In genomic region chr16:68792465-68793324, GRCh38 we compare ENCODE assay signal across 2 cellular contexts.
TF ChIP-seq lines count a peak whose summit lies in the region.

No MANE protein-coding gene starts in this region.

TF ChIP-seq in K562, 482 proteins besides CTCF, POLR2A, EP300 and RAD21 (continued from another document and continues in another):
- no peak for TF ChIP-seq BCLAF1 (IDR thresholded peaks at IDR 0.05; ENCODE audit: borderline replicate concordance in 1 of 2, control insufficient read depth in 1 of 2, low read depth in 2 of 2, low read length in 1 of 2)
- no peak for TF ChIP-seq JUN (IDR thresholded peaks at IDR 0.05; ENCODE audit: borderline replicate concordance, low read depth, low read length)
- no peak for TF ChIP-seq JUN (CRISPR knock-in tag; IDR thresholded peaks at IDR 0.05; ENCODE audit: borderline replicate concordance)
- no peak for TF ChIP-seq FOXJ3 (CRISPR knock-in tag; IDR thresholded peaks at IDR 0.05)
- TF ChIP-seq HNRNPK (IDR thresholded peaks at IDR 0.05; ENCODE audit: low read depth, low read length, poor library complexity, severe bottlenecking): no peak
- TF ChIP-seq MEF2A (IDR thresholded peaks at IDR 0.05; ENCODE audit: control insufficient read depth, low read depth, low read length): no peak
- TF ChIP-seq SMARCA4 (IDR thresholded peaks at IDR 0.05): peak; percentile 51; the same call in 1 of the 2 replicates
- TF ChIP-seq HMBOX1 (IDR thresholded peaks at IDR 0.05): no peak
- no peak for TF ChIP-seq U2AF2 (optimal IDR thresholded peaks at IDR 0.05; ENCODE audit: low read depth, low read length)
- TF ChIP-seq PPARD (CRISPR knock-in tag; IDR thresholded peaks at IDR 0.05): no peak
- no peak for TF ChIP-seq MECOM (CRISPR knock-in tag; IDR thresholded peaks at IDR 0.05)
- no peak for TF ChIP-seq FOS (IDR thresholded peaks at IDR 0.05; ENCODE audit: extremely low read depth, insufficient read length)
- TF ChIP-seq, protein P1, sequence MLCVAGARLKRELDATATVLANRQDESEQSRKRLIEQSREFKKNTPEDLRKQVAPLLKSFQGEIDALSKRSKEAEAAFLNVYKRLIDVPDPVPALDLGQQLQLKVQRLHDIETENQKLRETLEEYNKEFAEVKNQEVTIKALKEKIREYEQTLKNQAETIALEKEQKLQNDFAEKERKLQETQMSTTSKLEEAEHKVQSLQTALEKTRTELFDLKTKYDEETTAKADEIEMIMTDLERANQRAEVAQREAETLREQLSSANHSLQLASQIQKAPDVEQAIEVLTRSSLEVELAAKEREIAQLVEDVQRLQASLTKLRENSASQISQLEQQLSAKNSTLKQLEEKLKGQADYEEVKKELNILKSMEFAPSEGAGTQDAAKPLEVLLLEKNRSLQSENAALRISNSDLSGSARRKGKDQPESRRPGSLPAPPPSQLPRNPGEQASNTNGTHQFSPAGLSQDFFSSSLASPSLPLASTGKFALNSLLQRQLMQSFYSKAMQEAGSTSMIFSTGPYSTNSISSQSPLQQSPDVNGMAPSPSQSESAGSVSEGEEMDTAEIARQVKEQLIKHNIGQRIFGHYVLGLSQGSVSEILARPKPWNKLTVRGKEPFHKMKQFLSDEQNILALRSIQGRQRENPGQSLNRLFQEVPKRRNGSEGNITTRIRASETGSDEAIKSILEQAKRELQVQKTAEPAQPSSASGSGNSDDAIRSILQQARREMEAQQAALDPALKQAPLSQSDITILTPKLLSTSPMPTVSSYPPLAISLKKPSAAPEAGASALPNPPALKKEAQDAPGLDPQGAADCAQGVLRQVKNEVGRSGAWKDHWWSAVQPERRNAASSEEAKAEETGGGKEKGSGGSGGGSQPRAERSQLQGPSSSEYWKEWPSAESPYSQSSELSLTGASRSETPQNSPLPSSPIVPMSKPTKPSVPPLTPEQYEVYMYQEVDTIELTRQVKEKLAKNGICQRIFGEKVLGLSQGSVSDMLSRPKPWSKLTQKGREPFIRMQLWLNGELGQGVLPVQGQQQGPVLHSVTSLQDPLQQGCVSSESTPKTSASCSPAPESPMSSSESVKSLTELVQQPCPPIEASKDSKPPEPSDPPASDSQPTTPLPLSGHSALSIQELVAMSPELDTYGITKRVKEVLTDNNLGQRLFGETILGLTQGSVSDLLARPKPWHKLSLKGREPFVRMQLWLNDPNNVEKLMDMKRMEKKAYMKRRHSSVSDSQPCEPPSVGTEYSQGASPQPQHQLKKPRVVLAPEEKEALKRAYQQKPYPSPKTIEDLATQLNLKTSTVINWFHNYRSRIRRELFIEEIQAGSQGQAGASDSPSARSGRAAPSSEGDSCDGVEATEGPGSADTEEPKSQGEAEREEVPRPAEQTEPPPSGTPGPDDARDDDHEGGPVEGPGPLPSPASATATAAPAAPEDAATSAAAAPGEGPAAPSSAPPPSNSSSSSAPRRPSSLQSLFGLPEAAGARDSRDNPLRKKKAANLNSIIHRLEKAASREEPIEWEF (CRISPR knock-in tag; IDR thresholded peaks at IDR 0.05): no peak
- no peak for TF ChIP-seq ESRRA (IDR thresholded peaks at IDR 0.05; ENCODE audit: borderline replicate concordance, low read depth)
- no peak for TF ChIP-seq ZNF217 (CRISPR knock-in tag; IDR thresholded peaks at IDR 0.05)
- TF ChIP-seq ETS2 (tag; IDR thresholded peaks at IDR 0.05; ENCODE audit: borderline replicate concordance, poor library complexity, severe bottlenecking): no peak
- no peak for TF ChIP-seq CBFA2T2 (conservative IDR thresholded peaks at IDR 0.05)
- TF ChIP-seq, protein P2, sequence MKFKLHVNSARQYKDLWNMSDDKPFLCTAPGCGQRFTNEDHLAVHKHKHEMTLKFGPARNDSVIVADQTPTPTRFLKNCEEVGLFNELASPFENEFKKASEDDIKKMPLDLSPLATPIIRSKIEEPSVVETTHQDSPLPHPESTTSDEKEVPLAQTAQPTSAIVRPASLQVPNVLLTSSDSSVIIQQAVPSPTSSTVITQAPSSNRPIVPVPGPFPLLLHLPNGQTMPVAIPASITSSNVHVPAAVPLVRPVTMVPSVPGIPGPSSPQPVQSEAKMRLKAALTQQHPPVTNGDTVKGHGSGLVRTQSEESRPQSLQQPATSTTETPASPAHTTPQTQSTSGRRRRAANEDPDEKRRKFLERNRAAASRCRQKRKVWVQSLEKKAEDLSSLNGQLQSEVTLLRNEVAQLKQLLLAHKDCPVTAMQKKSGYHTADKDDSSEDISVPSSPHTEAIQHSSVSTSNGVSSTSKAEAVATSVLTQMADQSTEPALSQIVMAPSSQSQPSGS (CRISPR knock-in tag; IDR thresholded peaks at IDR 0.05): no peak

TF ChIP-seq in HepG2, 621 proteins besides CTCF, POLR2A, EP300 and RAD21 (continued from another document and continues in another):
- TF ChIP-seq ZNF142 (CRISPR knock-in tag; IDR thresholded peaks at IDR 0.05): peak; percentile 86
- no peak for TF ChIP-seq PAX8 (CRISPR knock-in tag; IDR thresholded peaks at IDR 0.05; ENCODE audit: borderline replicate concordance)
- no peak for TF ChIP-seq ZNF251 (CRISPR knock-in tag; IDR thresholded peaks at IDR 0.05)
- TF ChIP-seq ELF1 (CRISPR knock-in tag; IDR thresholded peaks at IDR 0.05): no peak; the same call in 1 of the 2 replicates
- no peak; the same call in 1 of the 2 replicates for TF ChIP-seq ZNF430 (CRISPR knock-in tag; IDR thresholded peaks at IDR 0.05)
- TF ChIP-seq TOE1 (CRISPR knock-in tag; IDR thresholded peaks at IDR 0.05): no peak
- TF ChIP-seq, protein P3, sequence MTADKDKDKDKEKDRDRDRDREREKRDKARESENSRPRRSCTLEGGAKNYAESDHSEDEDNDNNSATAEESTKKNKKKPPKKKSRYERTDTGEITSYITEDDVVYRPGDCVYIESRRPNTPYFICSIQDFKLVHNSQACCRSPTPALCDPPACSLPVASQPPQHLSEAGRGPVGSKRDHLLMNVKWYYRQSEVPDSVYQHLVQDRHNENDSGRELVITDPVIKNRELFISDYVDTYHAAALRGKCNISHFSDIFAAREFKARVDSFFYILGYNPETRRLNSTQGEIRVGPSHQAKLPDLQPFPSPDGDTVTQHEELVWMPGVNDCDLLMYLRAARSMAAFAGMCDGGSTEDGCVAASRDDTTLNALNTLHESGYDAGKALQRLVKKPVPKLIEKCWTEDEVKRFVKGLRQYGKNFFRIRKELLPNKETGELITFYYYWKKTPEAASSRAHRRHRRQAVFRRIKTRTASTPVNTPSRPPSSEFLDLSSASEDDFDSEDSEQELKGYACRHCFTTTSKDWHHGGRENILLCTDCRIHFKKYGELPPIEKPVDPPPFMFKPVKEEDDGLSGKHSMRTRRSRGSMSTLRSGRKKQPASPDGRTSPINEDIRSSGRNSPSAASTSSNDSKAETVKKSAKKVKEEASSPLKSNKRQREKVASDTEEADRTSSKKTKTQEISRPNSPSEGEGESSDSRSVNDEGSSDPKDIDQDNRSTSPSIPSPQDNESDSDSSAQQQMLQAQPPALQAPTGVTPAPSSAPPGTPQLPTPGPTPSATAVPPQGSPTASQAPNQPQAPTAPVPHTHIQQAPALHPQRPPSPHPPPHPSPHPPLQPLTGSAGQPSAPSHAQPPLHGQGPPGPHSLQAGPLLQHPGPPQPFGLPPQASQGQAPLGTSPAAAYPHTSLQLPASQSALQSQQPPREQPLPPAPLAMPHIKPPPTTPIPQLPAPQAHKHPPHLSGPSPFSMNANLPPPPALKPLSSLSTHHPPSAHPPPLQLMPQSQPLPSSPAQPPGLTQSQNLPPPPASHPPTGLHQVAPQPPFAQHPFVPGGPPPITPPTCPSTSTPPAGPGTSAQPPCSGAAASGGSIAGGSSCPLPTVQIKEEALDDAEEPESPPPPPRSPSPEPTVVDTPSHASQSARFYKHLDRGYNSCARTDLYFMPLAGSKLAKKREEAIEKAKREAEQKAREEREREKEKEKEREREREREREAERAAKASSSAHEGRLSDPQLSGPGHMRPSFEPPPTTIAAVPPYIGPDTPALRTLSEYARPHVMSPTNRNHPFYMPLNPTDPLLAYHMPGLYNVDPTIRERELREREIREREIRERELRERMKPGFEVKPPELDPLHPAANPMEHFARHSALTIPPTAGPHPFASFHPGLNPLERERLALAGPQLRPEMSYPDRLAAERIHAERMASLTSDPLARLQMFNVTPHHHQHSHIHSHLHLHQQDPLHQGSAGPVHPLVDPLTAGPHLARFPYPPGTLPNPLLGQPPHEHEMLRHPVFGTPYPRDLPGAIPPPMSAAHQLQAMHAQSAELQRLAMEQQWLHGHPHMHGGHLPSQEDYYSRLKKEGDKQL (CRISPR knock-in tag; IDR thresholded peaks at IDR 0.05; ENCODE audit: low read depth): peak; percentile 73
- no peak for TF ChIP-seq HCFC1 (IDR thresholded peaks at IDR 0.05; ENCODE audit: low read depth, low read length)
- peak; percentile 94 for TF ChIP-seq SMAD3 (CRISPR knock-in tag; IDR thresholded peaks at IDR 0.05)
- TF ChIP-seq MTF2 (CRISPR knock-in tag; IDR thresholded peaks at IDR 0.05; ENCODE audit: borderline replicate concordance): no peak
- TF ChIP-seq SATB2 (CRISPR knock-in tag; IDR thresholded peaks at IDR 0.05): peak; percentile 83; the same call in 1 of the 2 replicates
- TF ChIP-seq ZSCAN9 (CRISPR knock-in tag; IDR thresholded peaks at IDR 0.05; ENCODE audit: borderline replicate concordance): peak; percentile 63; the same call in 1 of the 2 replicates
- TF ChIP-seq THYN1 (CRISPR knock-in tag; IDR thresholded peaks at IDR 0.05; ENCODE audit: borderline replicate concordance, low read depth): peak; percentile 97; the same call in 1 of the 2 replicates
- no peak; the same call in 1 of the 2 replicates for TF ChIP-seq MBD4 (IDR thresholded peaks at IDR 0.05; ENCODE audit: borderline replicate concordance, low read length)
- peak; percentile 64; the same call in 1 of the 2 replicates for TF ChIP-seq ZNF331 (CRISPR knock-in tag; IDR thresholded peaks at IDR 0.05)
- no peak for TF ChIP-seq ZNF17 (CRISPR knock-in tag; IDR thresholded peaks at IDR 0.05)
- TF ChIP-seq ZNF333 (CRISPR knock-in tag; IDR thresholded peaks at IDR 0.05; ENCODE audit: borderline replicate concordance): 0 out of 2 replicates have a peak, but pooled peaks have one; percentile 57
- no peak for TF ChIP-seq ZNF343 (CRISPR knock-in tag; IDR thresholded peaks at IDR 0.05)
- TF ChIP-seq, protein P4, sequence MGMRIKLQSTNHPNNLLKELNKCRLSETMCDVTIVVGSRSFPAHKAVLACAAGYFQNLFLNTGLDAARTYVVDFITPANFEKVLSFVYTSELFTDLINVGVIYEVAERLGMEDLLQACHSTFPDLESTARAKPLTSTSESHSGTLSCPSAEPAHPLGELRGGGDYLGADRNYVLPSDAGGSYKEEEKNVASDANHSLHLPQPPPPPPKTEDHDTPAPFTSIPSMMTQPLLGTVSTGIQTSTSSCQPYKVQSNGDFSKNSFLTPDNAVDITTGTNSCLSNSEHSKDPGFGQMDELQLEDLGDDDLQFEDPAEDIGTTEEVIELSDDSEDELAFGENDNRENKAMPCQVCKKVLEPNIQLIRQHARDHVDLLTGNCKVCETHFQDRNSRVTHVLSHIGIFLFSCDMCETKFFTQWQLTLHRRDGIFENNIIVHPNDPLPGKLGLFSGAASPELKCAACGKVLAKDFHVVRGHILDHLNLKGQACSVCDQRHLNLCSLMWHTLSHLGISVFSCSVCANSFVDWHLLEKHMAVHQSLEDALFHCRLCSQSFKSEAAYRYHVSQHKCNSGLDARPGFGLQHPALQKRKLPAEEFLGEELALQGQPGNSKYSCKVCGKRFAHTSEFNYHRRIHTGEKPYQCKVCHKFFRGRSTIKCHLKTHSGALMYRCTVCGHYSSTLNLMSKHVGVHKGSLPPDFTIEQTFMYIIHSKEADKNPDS (CRISPR knock-in tag; IDR thresholded peaks at IDR 0.05): no peak
- no peak for TF ChIP-seq TSC22D2 (CRISPR knock-in tag; IDR thresholded peaks at IDR 0.05; ENCODE audit: borderline replicate concordance)
- TF ChIP-seq, protein P5, sequence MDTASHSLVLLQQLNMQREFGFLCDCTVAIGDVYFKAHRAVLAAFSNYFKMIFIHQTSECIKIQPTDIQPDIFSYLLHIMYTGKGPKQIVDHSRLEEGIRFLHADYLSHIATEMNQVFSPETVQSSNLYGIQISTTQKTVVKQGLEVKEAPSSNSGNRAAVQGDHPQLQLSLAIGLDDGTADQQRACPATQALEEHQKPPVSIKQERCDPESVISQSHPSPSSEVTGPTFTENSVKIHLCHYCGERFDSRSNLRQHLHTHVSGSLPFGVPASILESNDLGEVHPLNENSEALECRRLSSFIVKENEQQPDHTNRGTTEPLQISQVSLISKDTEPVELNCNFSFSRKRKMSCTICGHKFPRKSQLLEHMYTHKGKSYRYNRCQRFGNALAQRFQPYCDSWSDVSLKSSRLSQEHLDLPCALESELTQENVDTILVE (CRISPR knock-in tag; IDR thresholded peaks at IDR 0.05): peak; percentile 67; the same call in 1 of the 2 replicates
- no peak for TF ChIP-seq NR3C1 (CRISPR knock-in tag; IDR thresholded peaks at IDR 0.05)
